9 cellular contexts compared by ENCODE assay signal in genomic region chr4:185318679-185319078, GRCh38.
DNase-seq lines count a peak whose midpoint lies in the region; ATAC-seq and TF ChIP-seq lines count a peak whose summit lies in the region.
"Had no signal": no experiment of that assay in that cellular context is flagged by ENCODE, and none has a peak within 500 bp of the region (broad histone marks: within the 10 kb centered on the region; RNA-seq: fewer than 3 reads in every experiment).

No MANE protein-coding gene starts in this region.

- no peak overlapping the region for H2AK9ac ChIP-seq in IMR-90 (replicated peaks; ENCODE audit: low read depth, low read length, poor library complexity)

- no peak overlapping the region for H3K14ac ChIP-seq in IMR-90 (replicated peaks; ENCODE audit: low read depth, low read length)

- TF ChIP-seq POLR2A in IMR-90 (IDR thresholded peaks at IDR 0.05; ENCODE audit: low read depth, low read length) = no peak

- no peak overlapping the region for H3K18ac ChIP-seq in IMR-90 (ENCODE audit: low read depth, low read length)

- H2BK20ac ChIP-seq in IMR-90 (ENCODE audit: low read depth, low read length) = no peak overlapping the region

- WGBS in IMR-90 (ENCODE audit: extremely low coverage in 2 of 2, insufficient read length in 1 of 2), 2 experiments = no CpG with 5 or more reads among the region's 2 CpGs

- no peak overlapping the region for H4K5ac ChIP-seq in IMR-90 (ENCODE audit: low read depth, low read length)

- in situ Hi-C loops in IMR-90 (cut with MboI; ENCODE audit: low sequenced_read_pairs) = no loop called here

- H3K4me2 ChIP-seq in IMR-90 (ENCODE audit: low read depth, low read length) = no peak overlapping the region

- no peaks in the 10 kb centered on the region for H3K9me3 ChIP-seq in IMR-90 (ENCODE audit: control insufficient read depth, insufficient read depth, low read length)

- H4K8ac ChIP-seq in IMR-90 (ENCODE audit: low read depth in 2 of 2, low read length in 2 of 2) = no peak overlapping the region

- no peak overlapping the region for H2BK120ac ChIP-seq in IMR-90 (ENCODE audit: low read depth, low read length)

- H3K36me3 ChIP-seq in IMR-90 (ENCODE audit: control insufficient read depth, insufficient read depth, low read length) = peaks cover 3% of the 10 kb centered on the region

- H2BK5ac ChIP-seq in IMR-90 (ENCODE audit: low read depth, low read length, poor library complexity, severe bottlenecking) = no peak overlapping the region

- no peak overlapping the region for H3K4ac ChIP-seq in IMR-90 (ENCODE audit: low read depth, low read length)

- peak; percentile 42 for DNase-seq in GM12865 (ENCODE audit: low read depth)
- DNase-seq in IMR-90 = no peak
- peak; percentile 22 for DNase-seq in inferior parietal cortex (ENCODE audit: extremely low spot score)
- no peak for DNase-seq in sciatic nerve (ENCODE audit: low spot score)
- DNase-seq in medulla oblongata (ENCODE audit: extremely low spot score) = no peak
- DNase-seq: activated T-cell treated with anti-CD3 and anti-CD28 coated beads, Interleukin-2, amount 50 U/mL, for 24 hours had no signal

- no peaks in the 10 kb centered on the region for H3K27me3 ChIP-seq in IMR-90 (ENCODE audit: control insufficient read depth, insufficient read depth, low read length)

- TF ChIP-seq RAD21 in IMR-90 (IDR thresholded peaks at IDR 0.05; ENCODE audit: low read length) = no peak

- dilution Hi-C loops in IMR-90 (cut with HindIII; ENCODE audit: low sequenced_read_pairs, unreplicated experiment) = no loop called here

- TF ChIP-seq CTCF in GM12865 (IDR thresholded peaks at IDR 0.05; ENCODE audit: insufficient read depth, low read depth, low read length, missing control alignments) (no peak), IMR-90 (conservative IDR thresholded peaks at IDR 0.05; ENCODE audit: low read depth, low read length) (no peak), VCaP (conservative IDR thresholded peaks at IDR 0.05) (no peak)

- H3K56ac ChIP-seq in IMR-90 (ENCODE audit: extremely low read depth, insufficient read depth, low read length) = no peak overlapping the region

- H4K91ac ChIP-seq in IMR-90 (ENCODE audit: insufficient read depth, low read depth, low read length) = no peak overlapping the region

- H3K79me1 ChIP-seq in IMR-90 (ENCODE audit: low read depth in 1 of 2, low read length in 2 of 2) = no peaks in the 10 kb centered on the region

- ATAC-seq in IMR-90 (ENCODE audit: low read depth) (no peak), HG02981 (IDR thresholded peaks at IDR 0.05; ENCODE audit: unreplicated experiment) (no peak), HG02759 (IDR thresholded peaks at IDR 0.05; ENCODE audit: unreplicated experiment) (no peak), sciatic nerve (no peak)

- no TSS peak for BruUV-seq in IMR-90 (replicated peaks; lab: Mats Ljungman, UMichigan)

- CTCF ChIA-PET in IMR-90 (lab: Yijun Ruan, JAX) = interaction anchor here (0.6 to 0.8 kb wide), 2 partner anchors 11 to 15 kb away, joined by 3 to 5 read pairs; no protein-coding TSS in a partner anchor

- H3K27ac ChIP-seq in IMR-90 (ENCODE audit: insufficient read depth, low read length) (no peak overlapping the region), VCaP (peak overlapping the region; percentile 78)

- no peaks in the 10 kb centered on the region for H4K20me1 ChIP-seq in IMR-90 (ENCODE audit: insufficient read depth, low read length)

- no peak overlapping the region for H2AK5ac ChIP-seq in IMR-90 (ENCODE audit: low read depth, low read length)

- H3K4me1 ChIP-seq in IMR-90 (ENCODE audit: control insufficient read depth, insufficient read depth, low read length) = no peaks in the 10 kb centered on the region

- H3K23ac ChIP-seq in IMR-90 (ENCODE audit: low read depth, low read length) = no peak overlapping the region

- no peaks in the 10 kb centered on the region for H3K9me1 ChIP-seq in IMR-90 (ENCODE audit: insufficient read depth, low read length)

- no peak overlapping the region for H2BK15ac ChIP-seq in IMR-90 (ENCODE audit: low read depth, low read length)

- no peak overlapping the region for H2AFZ ChIP-seq in IMR-90 (replicated peaks; ENCODE audit: low read length, poor library complexity)

- POLR2A ChIA-PET in IMR-90 (lab: Charles Lee; ENCODE audit: unreplicated experiment) = no interaction called here

- H3K4me3 ChIP-seq in GM12865 (ENCODE audit: low read depth, low read length) = no peak overlapping the region
- no peak overlapping the region for H3K4me3 ChIP-seq in IMR-90 (ENCODE audit: insufficient read depth, low read depth, low read length)

- intact Hi-C loops in IMR-90 (cut with micrococcal nuclease) (no loop called here), sciatic nerve (cut with DNase I) (no loop called here)

- H3K9ac ChIP-seq in IMR-90 (ENCODE audit: low read depth, low read length) = no peak overlapping the region

TF ChIP-seq in IMR-90, 13 proteins besides CTCF, POLR2A, EP300 and RAD21:
- TF ChIP-seq MXI1 (IDR thresholded peaks at IDR 0.05; ENCODE audit: borderline replicate concordance, low read depth, low read length) = no peak
- TF ChIP-seq FOS (IDR thresholded peaks at IDR 0.05; ENCODE audit: low read depth, low read length) = no peak
- peak; percentile 31; the same call in 1 of the 2 replicates for TF ChIP-seq NFE2L2 (IDR thresholded peaks at IDR 0.05; ENCODE audit: low read depth, low read length)

Comparison
In these comparisons a context has a peak if more than half of its experiments do, and no peak if none do; other contexts are left out.
1. DNase-seq: peak in GM12865 (single experiment) and inferior parietal cortex (single experiment); none in IMR-90 (single experiment), sciatic nerve (single experiment) and medulla oblongata (single experiment).